Comparison of ENCODE assay signal across 1 cellular context in genomic region chr5:79263-79662, GRCh38.
TF ChIP-seq lines count a peak whose summit lies in the region.

No MANE protein-coding gene starts in this region.

TF ChIP-seq in H1, 55 proteins besides CTCF, POLR2A, EP300 and RAD21 (continued from another document):
- TF ChIP-seq ATF2 (IDR thresholded peaks at IDR 0.05; ENCODE audit: low read length), result no peak
